18 cellular contexts compared by ENCODE assay signal in the genomic region with DNA sequence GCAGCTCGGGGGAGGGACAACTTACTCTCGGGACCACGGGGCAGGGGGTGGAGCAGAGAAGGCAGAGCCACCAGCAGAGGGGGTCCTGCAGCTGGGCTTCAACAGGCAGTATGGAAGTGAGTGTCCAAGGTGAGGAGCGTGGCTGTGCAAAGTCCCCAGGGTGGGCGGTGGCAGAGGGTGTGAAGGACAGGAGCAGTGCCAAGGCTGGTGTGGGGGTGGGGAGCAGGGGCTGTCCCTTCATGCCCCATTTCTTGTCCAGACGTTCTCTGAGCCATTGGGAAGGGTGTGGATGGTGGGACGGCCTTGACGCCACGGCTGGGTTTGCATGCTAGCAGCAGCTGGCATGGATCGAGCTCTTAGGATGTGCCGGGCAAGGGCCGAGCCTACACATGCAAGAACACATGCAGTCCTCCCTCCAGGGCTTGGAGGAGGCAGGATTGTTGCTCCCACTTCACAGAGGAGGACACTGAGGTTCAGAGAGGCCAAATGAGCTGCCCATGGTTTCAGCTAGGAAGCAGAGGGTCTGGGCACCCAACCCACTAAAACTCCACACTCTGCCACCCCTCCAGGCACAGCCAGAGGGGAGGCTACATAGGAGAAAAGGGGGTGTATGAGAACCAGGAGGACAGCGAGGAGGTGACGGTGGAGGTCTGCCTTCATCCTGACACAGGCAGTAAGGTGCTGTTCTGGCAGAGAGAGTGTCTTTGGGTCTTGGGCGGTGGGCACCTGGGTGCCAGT.
DNase-seq lines count a peak whose midpoint lies in the region; ATAC-seq, FAIRE-seq and TF ChIP-seq lines count a peak whose summit lies in the region.
"Had no signal": no experiment of that assay in that cellular context is flagged by ENCODE, and none has a peak within 500 bp of the region (broad histone marks: within the 10 kb centered on the region; RNA-seq: fewer than 3 reads in every experiment).

No MANE protein-coding gene starts in this region.

- H3K27me3 Mint-ChIP-seq in H9 (ENCODE audit: low read depth): peaks cover 2% of the 10 kb centered on the region
- H3K27me3 Mint-ChIP-seq in chondrocyte (ENCODE audit: low read depth): no peaks in the 10 kb centered on the region
- H3K27me3 Mint-ChIP-seq in activated CD4-positive, alpha-beta memory T cell treated with anti-CD3 and anti-CD28 coated beads, Interleukin-2, amount 10 ng/mL, durations not matched to agents 7 days and 5 days: no peaks in the 10 kb centered on the region

- H3T11ph ChIP-seq in H9 (ENCODE audit: low read length): no peak overlapping the region

- no peaks in the 10 kb centered on the region for H3K79me1 ChIP-seq in H9 (ENCODE audit: insufficient read depth, low read depth, low read length, poor library complexity, severe bottlenecking)
- H3K79me1 ChIP-seq in neuronal stem cell (ENCODE audit: low read depth, low read length): no peaks in the 10 kb centered on the region
- H3K79me1 ChIP-seq in trophoblast cell (ENCODE audit: low read length): no peaks in the 10 kb centered on the region

- H4K20me1 ChIP-seq in DND-41 (ENCODE audit: insufficient read depth, low read length): no peaks in the 10 kb centered on the region
- no peaks in the 10 kb centered on the region for H4K20me1 ChIP-seq in H9 (ENCODE audit: control insufficient read depth, insufficient read depth, insufficient read length)

- TF ChIP-seq CTCF in DND-41 (IDR thresholded peaks at IDR 0.05; ENCODE audit: borderline replicate concordance, extremely low read depth, low read length, poor library complexity, severe bottlenecking) (peak; percentile 31), H9 (conservative IDR thresholded peaks at IDR 0.05) (peak; percentile 44; the same call in 2 of the 3 replicates), chondrocyte (IDR thresholded peaks at IDR 0.05) (peak; percentile 39)

- H3K4me1 ChIP-seq in DND-41 (ENCODE audit: insufficient read depth, low read length) (no peaks in the 10 kb centered on the region), H9 (ENCODE audit: insufficient read depth, low read length) (no peaks in the 10 kb centered on the region; the same call in 1 of the 2 replicates), neuronal stem cell (ENCODE audit: control insufficient read depth in 2 of 2, insufficient read depth in 1 of 2, low read depth in 1 of 2, low read length in 2 of 2) (peaks cover 14 to 17% of the 10 kb centered on the region in 2 donors), trophoblast cell (ENCODE audit: control insufficient read depth in 1 of 2, insufficient read depth in 2 of 2, low read length in 2 of 2) (peaks cover 0 to 2% of the 10 kb centered on the region in 2 experiments)

- ATAC-seq in DND-41 (ENCODE audit: insufficient read depth, low read depth): 0 out of 3 replicates have a peak, but pooled peaks have one; percentile 20
- ATAC-seq: naive thymus-derived CD4-positive, alpha-beta T cell had no signal

- H3K4me1 Mint-ChIP-seq in H9 (peaks cover 8 to 19% of the 10 kb centered on the region in 2 experiments), chondrocyte (ENCODE audit: low read depth) (peaks cover 9% of the 10 kb centered on the region)
- H3K4me1 Mint-ChIP-seq in activated CD4-positive, alpha-beta memory T cell treated with anti-CD3 and anti-CD28 coated beads, Interleukin-2, amount 10 ng/mL, durations not matched to agents 7 days and 5 days: no peaks in the 10 kb centered on the region

- H3K27ac Mint-ChIP-seq in H9 (no peak overlapping the region; a peak in 1 of 7 replicates), chondrocyte (ENCODE audit: unreplicated experiment) (no peak overlapping the region)
- H3K27ac Mint-ChIP-seq in activated CD4-positive, alpha-beta memory T cell treated with anti-CD3 and anti-CD28 coated beads, Interleukin-2, amount 10 ng/mL, durations not matched to agents 7 days and 5 days: no peak overlapping the region
- H3K27ac Mint-ChIP-seq: activated naive CD8-positive, alpha-beta T cell treated with anti-CD3 and anti-CD28 coated beads for 36 hours had no signal

- H3K18ac ChIP-seq in H9 (ENCODE audit: insufficient read length, low read depth, low read length): no peak overlapping the region
- peak overlapping the region; percentile 71 for H3K18ac ChIP-seq in neuronal stem cell (ENCODE audit: low read length)
- H3K18ac ChIP-seq in trophoblast cell (ENCODE audit: low read length): no peak overlapping the region

- H3K36me3 Mint-ChIP-seq in H9 (ENCODE audit: insufficient read depth in 1 of 3, low read depth in 3 of 3): no peaks in the 10 kb centered on the region
- peaks cover 1% of the 10 kb centered on the region for H3K36me3 Mint-ChIP-seq in chondrocyte (ENCODE audit: low read depth)
- H3K36me3 Mint-ChIP-seq in activated CD4-positive, alpha-beta memory T cell treated with anti-CD3 and anti-CD28 coated beads, Interleukin-2, amount 10 ng/mL, durations not matched to agents 7 days and 5 days (ENCODE audit: low read depth): no peaks in the 10 kb centered on the region
- H3K36me3 Mint-ChIP-seq: activated naive CD8-positive, alpha-beta T cell treated with anti-CD3 and anti-CD28 coated beads for 36 hours; naive thymus-derived CD4-positive, alpha-beta T cell had no signal

- H3K4me3 ChIP-seq in DND-41 (ENCODE audit: low read depth in 1 of 2, low read length in 2 of 2): no peak overlapping the region
- no peak overlapping the region for H3K4me3 ChIP-seq in neuronal stem cell (ENCODE audit: low read length in 2 of 2)
- no peak overlapping the region for H3K4me3 ChIP-seq in trophoblast cell (ENCODE audit: low read depth, low read length)
- H3K4me3 ChIP-seq: skin epidermis, tibial artery had no signal

- H3K4ac ChIP-seq in H9 (ENCODE audit: low read depth, low read length): no peak overlapping the region
- no peak overlapping the region for H3K4ac ChIP-seq in neuronal stem cell (ENCODE audit: low read length)
- H3K4ac ChIP-seq in trophoblast cell (ENCODE audit: low read depth, low read length): no peak overlapping the region

- no peak overlapping the region for H2BK15ac ChIP-seq in H9 (ENCODE audit: low read depth, low read length)
- H2BK15ac ChIP-seq in neuronal stem cell (ENCODE audit: low read length): peak overlapping the region; percentile 85

- H4K8ac ChIP-seq in H9 (replicated peaks; ENCODE audit: insufficient read length, low read depth, low read length) (no peak overlapping the region), neuronal stem cell (ENCODE audit: low read depth, low read length) (no peak overlapping the region), trophoblast cell (ENCODE audit: low read depth, low read length) (no peak overlapping the region)

- no peak for FAIRE-seq in GM12892 (lab: Jason Lieb, UNC)
- FAIRE-seq: islet of Langerhans had no signal

- H3K9me3 ChIP-seq in DND-41 (ENCODE audit: insufficient read depth, low read length, severe bottlenecking) (no peaks in the 10 kb centered on the region), H9 (ENCODE audit: control insufficient read depth, low read depth, low read length) (no peaks in the 10 kb centered on the region), neuronal stem cell (replicated peaks in 1 of 2; ENCODE audit: control insufficient read depth in 2 of 2, insufficient read depth in 1 of 2, low read depth in 1 of 2, low read length in 2 of 2) (no peaks in the 10 kb centered on the region), trophoblast cell (ENCODE audit: insufficient read depth, low read depth, low read length) (no peaks in the 10 kb centered on the region)
- H3K9me3 ChIP-seq: tibial artery had no signal

- H2BK20ac ChIP-seq in H9 (ENCODE audit: low read depth, low read length, poor library complexity, severe bottlenecking): no peak overlapping the region

- H4K91ac ChIP-seq in H9 (ENCODE audit: insufficient read length, low read depth, low read length): no peak overlapping the region
- H4K91ac ChIP-seq in neuronal stem cell (ENCODE audit: low read depth, low read length, poor library complexity): no peak overlapping the region
- no peak overlapping the region for H4K91ac ChIP-seq in trophoblast cell (ENCODE audit: low read depth, low read length)

- H4K12ac ChIP-seq in trophoblast cell (ENCODE audit: low read depth, low read length): no peak overlapping the region

- POLR2A ChIA-PET in activated CD4-positive, alpha-beta memory T cell treated with anti-CD3 and anti-CD28 coated beads, Interleukin-2, amount 10 ng/mL, durations not matched to agents 7 days and 5 days (lab: Charles Lee): no interaction called here

- no peak overlapping the region for H2AK5ac ChIP-seq in H9 (ENCODE audit: insufficient read length, low read length)
- peak overlapping the region; percentile 92 for H2AK5ac ChIP-seq in neuronal stem cell (ENCODE audit: low read depth, low read length)
- no peak overlapping the region for H2AK5ac ChIP-seq in trophoblast cell (ENCODE audit: low read length)

- H3K14ac ChIP-seq in H9 (ENCODE audit: insufficient read depth, low read length) (0 out of 2 replicates have a peak overlapping the region, but pooled peaks have one; percentile 34), neuronal stem cell (ENCODE audit: low read length) (peak overlapping the region; percentile 56), trophoblast cell (ENCODE audit: low read length) (no peak overlapping the region)

- CTCF ChIA-PET in activated CD4-positive, alpha-beta memory T cell treated with anti-CD3 and anti-CD28 coated beads, Interleukin-2, amount 10 ng/mL, durations not matched to agents 7 days and 5 days (lab: Charles Lee): interaction anchor here (0.6 kb wide), 1 partner anchor 165 kb away, joined by 5 read pairs; no protein-coding TSS in a partner anchor

- H2BK120ac ChIP-seq in H9 (ENCODE audit: low read depth, low read length, poor library complexity, severe bottlenecking) (no peak overlapping the region), neuronal stem cell (ENCODE audit: low read depth, low read length) (peak overlapping the region; percentile 87), trophoblast cell (ENCODE audit: insufficient read depth, low read length, poor library complexity) (no peak overlapping the region)

- H3K9ac ChIP-seq in DND-41 (ENCODE audit: low read depth, low read length): no peak overlapping the region
- H3K9ac ChIP-seq in H9 (ENCODE audit: extremely low read depth, insufficient read length, low read length): no peak overlapping the region
- H3K9ac ChIP-seq in neuronal stem cell (ENCODE audit: low read depth, low read length, poor library complexity): peak overlapping the region; percentile 44
- H3K9ac ChIP-seq in trophoblast cell (ENCODE audit: low read length): no peak overlapping the region

- no peak overlapping the region for H2AFZ ChIP-seq in DND-41 (ENCODE audit: low read depth, low read length)
- no peak overlapping the region for H2AFZ ChIP-seq in H9 (ENCODE audit: low read length)
- peak overlapping the region; percentile 46 for H2AFZ ChIP-seq in neuronal stem cell (ENCODE audit: low read length)
- no peak overlapping the region for H2AFZ ChIP-seq in trophoblast cell (ENCODE audit: insufficient read depth, low read length, poor library complexity)

- H3K27me3 ChIP-seq in DND-41 (ENCODE audit: insufficient read depth, low read length, poor library complexity): no peaks in the 10 kb centered on the region
- no peaks in the 10 kb centered on the region for H3K27me3 ChIP-seq in H9 (ENCODE audit: insufficient read depth, low read length)
- H3K27me3 ChIP-seq in neuronal stem cell (ENCODE audit: control insufficient read depth in 3 of 3, insufficient read depth in 3 of 3, low read depth in 1 of 3, low read length in 3 of 3): peaks cover 0 to 6% (median 0%) of the 10 kb centered on the region in 3 experiments
- no peaks in the 10 kb centered on the region for H3K27me3 ChIP-seq in trophoblast cell (ENCODE audit: insufficient read depth, low read length)

- H2BK12ac ChIP-seq in H9 (ENCODE audit: insufficient read length, low read depth, low read length) (no peak overlapping the region), neuronal stem cell (ENCODE audit: low read length) (peak overlapping the region; percentile 41), trophoblast cell (ENCODE audit: low read length) (no peak overlapping the region)

- H3K27ac ChIP-seq in DND-41 (ENCODE audit: low read length): no peak overlapping the region
- no peak overlapping the region for H3K27ac ChIP-seq in H9 (ENCODE audit: insufficient read length, low read depth, low read length)
- H3K27ac ChIP-seq in neuronal stem cell (replicated peaks; ENCODE audit: low read length): no peak overlapping the region
- H3K27ac ChIP-seq in trophoblast cell (ENCODE audit: low read depth, low read length): no peak overlapping the region
- H3K27ac ChIP-seq: skin epidermis, tibial artery had no signal

- H3K79me2 ChIP-seq in DND-41 (ENCODE audit: insufficient read depth, low read length): no peaks in the 10 kb centered on the region
- H3K79me2 ChIP-seq in H9 (ENCODE audit: insufficient read depth, low read length): no peaks in the 10 kb centered on the region
- no peaks in the 10 kb centered on the region for H3K79me2 ChIP-seq in trophoblast cell (ENCODE audit: control insufficient read depth, insufficient read depth, low read length, poor library complexity)

- no peak overlapping the region for H3K56ac ChIP-seq in H9 (ENCODE audit: insufficient read length, low read depth, low read length)

- no peaks in the 10 kb centered on the region for H3K36me3 ChIP-seq in DND-41 (ENCODE audit: insufficient read depth, low read length)
- H3K36me3 ChIP-seq in neuronal stem cell (replicated peaks in 1 of 2; ENCODE audit: control insufficient read depth in 2 of 2, insufficient read depth in 2 of 2, low read length in 2 of 2): no peaks in the 10 kb centered on the region
- H3K36me3 ChIP-seq in trophoblast cell (ENCODE audit: control insufficient read depth in 1 of 2, insufficient read depth in 2 of 2, low read length in 2 of 2): no peaks in the 10 kb centered on the region
- H3K36me3 ChIP-seq: tibial artery had no signal

- H3K23ac ChIP-seq in H9 (ENCODE audit: insufficient read length, low read depth, low read length): no peak overlapping the region
- no peak overlapping the region for H3K23ac ChIP-seq in neuronal stem cell (ENCODE audit: low read depth, low read length, poor library complexity)
- no peak overlapping the region for H3K23ac ChIP-seq in trophoblast cell (ENCODE audit: low read length)

- DNase-seq in DND-41 (no peak), H9 (peak; percentile 66), chondrocyte (ENCODE audit: low spot score) (no peak), neuronal stem cell (ENCODE audit: low spot score) (no peak), trophoblast cell (no peak), GM12892 (ENCODE audit: insufficient read length) (no peak), LoVo (ENCODE audit: low spot score) (no peak)
- no peak for DNase-seq in activated CD4-positive, alpha-beta memory T cell treated with anti-CD3 and anti-CD28 coated beads, Interleukin-2, amount 10 ng/mL, durations not matched to agents 7 days and 5 days
- DNase-seq: activated CD4-positive, alpha-beta T cell treated with anti-CD3 and anti-CD28 coated beads, Interleukin-2, amount 50 U/mL, for 48 hours; activated naive CD8-positive, alpha-beta T cell treated with anti-CD3 and anti-CD28 coated beads for 36 hours; COR-L47; NCI-H226; RPMI8226; T-helper 9 cell had no signal

- no peaks in the 10 kb centered on the region for H3K23me2 ChIP-seq in H9 (ENCODE audit: insufficient read length, low read depth, low read length, poor library complexity, severe bottlenecking)

- H3K4me2 ChIP-seq in DND-41 (ENCODE audit: insufficient read depth, low read length) (no peak overlapping the region), H9 (ENCODE audit: insufficient read depth, insufficient read length, low read length) (no peak overlapping the region), neuronal stem cell (ENCODE audit: insufficient read depth, low read length, poor library complexity, severe bottlenecking) (peak overlapping the region; percentile 18), trophoblast cell (ENCODE audit: low read length) (no peak overlapping the region)

- no peak for TF ChIP-seq POLR2A in GM12892 (IDR thresholded peaks at IDR 0.05; ENCODE audit: low read depth, low read length)

- no peak overlapping the region for H4K5ac ChIP-seq in H9 (ENCODE audit: insufficient read length, low read depth, low read length)

- H3K9me3 Mint-ChIP-seq in H9 (no peaks in the 10 kb centered on the region; a peak in 1 of 5 replicates), chondrocyte (ENCODE audit: low read depth) (no peaks in the 10 kb centered on the region)
- H3K9me3 Mint-ChIP-seq in activated CD4-positive, alpha-beta memory T cell treated with anti-CD3 and anti-CD28 coated beads, Interleukin-2, amount 10 ng/mL, durations not matched to agents 7 days and 5 days: no peaks in the 10 kb centered on the region
- H3K9me3 Mint-ChIP-seq: activated naive CD8-positive, alpha-beta T cell treated with anti-CD3 and anti-CD28 coated beads for 36 hours had no signal

- H3K4me3 Mint-ChIP-seq in H9 (peak overlapping the region in 1 of 2 experiments; percentile 49; a peak in 2 of 5 replicates), chondrocyte (ENCODE audit: unreplicated experiment) (no peak overlapping the region)
- no peak overlapping the region for H3K4me3 Mint-ChIP-seq in activated CD4-positive, alpha-beta memory T cell treated with anti-CD3 and anti-CD28 coated beads, Interleukin-2, amount 10 ng/mL, durations not matched to agents 7 days and 5 days
- H3K4me3 Mint-ChIP-seq: activated naive CD8-positive, alpha-beta T cell treated with anti-CD3 and anti-CD28 coated beads for 36 hours; naive thymus-derived CD4-positive, alpha-beta T cell had no signal

- WGBS in H9 (ENCODE audit: extremely low coverage, insufficient read length, low lambda C conversion rate): no CpG with 5 or more reads among the region's 15 CpGs
- no CpG with 5 or more reads among the region's 15 CpGs for WGBS in neuronal stem cell (ENCODE audit: extremely low coverage in 2 of 2, insufficient read length in 2 of 2, insufficient replicate concordance in 1 of 2), 2 donors
- no CpG with 5 or more reads among the region's 15 CpGs for WGBS in trophoblast cell (ENCODE audit: extremely low coverage, insufficient coverage, insufficient read length)

- H2BK5ac ChIP-seq in H9 (ENCODE audit: insufficient read length, low read length) (no peak overlapping the region), neuronal stem cell (ENCODE audit: low read length) (no peak overlapping the region), trophoblast cell (ENCODE audit: low read depth, low read length, poor library complexity) (no peak overlapping the region)
